ENCODE assay signal across 9 cellular contexts in genomic region chr6:109491207-109491938, GRCh38. TPM values are rescaled to one million over a fixed set of nuclear protein-coding genes. Genes with fewer than 3 reads are reported as not detected.
DNase-seq lines count a peak whose midpoint lies in the region; ATAC-seq and TF ChIP-seq lines count a peak whose summit lies in the region.
"Had no signal": no experiment of that assay in that cellular context is flagged by ENCODE, and none has a peak within 500 bp of the region (broad histone marks: within the 10 kb centered on the region; RNA-seq: fewer than 3 reads in every experiment).

No MANE protein-coding gene starts in this region.

- H3K4me2 ChIP-seq in GM23248 (ENCODE audit: unreplicated experiment) = no peak overlapping the region

- H3K27me3 Mint-ChIP-seq in CD4-positive, alpha-beta T cell = no peaks in the 10 kb centered on the region
- peaks cover 4% of the 10 kb centered on the region for H3K27me3 Mint-ChIP-seq in endodermal cell (ENCODE audit: insufficient read depth)

- no peaks in the 10 kb centered on the region for H3F3A ChIP-seq in GM23248 (ENCODE audit: insufficient read depth)

- CTCF ChIA-PET in CD4-positive, alpha-beta T cell (lab: Charles Lee) = interaction anchor here (0.6 to 1.8 kb wide), 6 partner anchors 18 to 548 kb away, joined by 3 to 5 read pairs (median 3); partner anchors contain the start of genes PPIL6 and SMPD2

- H3K36me3 ChIP-seq in GM23248 (ENCODE audit: low read depth) = no peaks in the 10 kb centered on the region
- no peaks in the 10 kb centered on the region for H3K36me3 ChIP-seq in SK-N-MC (ENCODE audit: insufficient read depth, low read length)
- no peaks in the 10 kb centered on the region for H3K36me3 ChIP-seq in endodermal cell (ENCODE audit: control insufficient read depth, insufficient read depth, low read length)
- no peaks in the 10 kb centered on the region for H3K36me3 ChIP-seq in heart left ventricle

- H3K27ac ChIP-seq in CD4-positive, alpha-beta T cell (ENCODE audit: low read depth, low read length) = no peak overlapping the region
- H3K27ac ChIP-seq in GM23248 (no peak overlapping the region), SK-N-MC (peak overlapping the region; percentile 29; the same call in 1 of the 2 replicates), endodermal cell (ENCODE audit: low read depth, low read length) (no peak overlapping the region), heart left ventricle (no peak overlapping the region)

- no peaks in the 10 kb centered on the region for H4K20me1 ChIP-seq in GM23248 (ENCODE audit: insufficient read depth)

- H3K27ac Mint-ChIP-seq in CD4-positive, alpha-beta T cell = peak overlapping the region; percentile 38
- no peak overlapping the region for H3K27ac Mint-ChIP-seq in endodermal cell
- H3K27ac Mint-ChIP-seq: dendritic cell treated with granulocyte-macrophage colony-stimulating factor and Interleukin-4, amounts not matched to agents 40 ng/mL and 50 ng/mL, for 4 days had no signal

- H3K4me1 ChIP-seq in GM23248 (ENCODE audit: insufficient read depth) = no peaks in the 10 kb centered on the region
- H3K4me1 ChIP-seq in endodermal cell (ENCODE audit: control insufficient read depth, insufficient read depth, low read length) = no peaks in the 10 kb centered on the region
- H3K4me1 ChIP-seq in heart left ventricle = no peaks in the 10 kb centered on the region

- H3K79me2 ChIP-seq in GM23248 (ENCODE audit: insufficient read depth) = no peaks in the 10 kb centered on the region

- ATAC-seq in CD4-positive, alpha-beta T cell (ENCODE audit: poor library complexity) = peak; percentile 98
- no peak for ATAC-seq in GM18870 (IDR thresholded peaks at IDR 0.05; ENCODE audit: unreplicated experiment)
- ATAC-seq in heart left ventricle = no peak

- H3K9me2 ChIP-seq in GM23248 (ENCODE audit: insufficient read depth) = peaks cover 3% of the 10 kb centered on the region; the same call in 1 of the 2 replicates

- no peaks in the 10 kb centered on the region for H3K9me3 ChIP-seq in CD4-positive, alpha-beta T cell (ENCODE audit: control insufficient read depth, low read length)
- H3K9me3 ChIP-seq in GM23248 (ENCODE audit: low read depth) (no peaks in the 10 kb centered on the region), SK-N-MC (ENCODE audit: low read depth, low read length) (no peaks in the 10 kb centered on the region), endodermal cell (ENCODE audit: control insufficient read depth, low read length) (no peaks in the 10 kb centered on the region), heart left ventricle (no peaks in the 10 kb centered on the region)

- H3K9ac ChIP-seq in GM23248 (no peak overlapping the region), SK-N-MC (ENCODE audit: insufficient read length) (no peak overlapping the region), endodermal cell (ENCODE audit: extremely low read depth, low read length, poor library complexity, severe bottlenecking) (no peak overlapping the region)

- no peak for DNase-seq in CD4-positive, alpha-beta T cell
- peak; percentile 26 for DNase-seq in GM23248
- DNase-seq in SK-N-MC (ENCODE audit: low read depth, low spot score) = no peak
- DNase-seq in iris pigment epithelial cell (ENCODE audit: low read depth) = peak; percentile 35
- no peak for DNase-seq in endodermal cell
- DNase-seq in heart left ventricle = no peak
- no peak for DNase-seq in T1000 (lab: John Stamatoyannopoulos, UW)

- peaks cover 17% of the 10 kb centered on the region for H3K4me1 Mint-ChIP-seq in CD4-positive, alpha-beta T cell (ENCODE audit: low read depth)
- peaks cover 23% of the 10 kb centered on the region for H3K4me1 Mint-ChIP-seq in endodermal cell

- no peak overlapping the region for H2AFZ ChIP-seq in GM23248

- no peaks in the 10 kb centered on the region for H3K36me3 Mint-ChIP-seq in CD4-positive, alpha-beta T cell (ENCODE audit: low read depth)
- H3K36me3 Mint-ChIP-seq in endodermal cell (ENCODE audit: low read depth) = no peaks in the 10 kb centered on the region

- H3K4me3 Mint-ChIP-seq in CD4-positive, alpha-beta T cell = peak overlapping the region; percentile 22
- H3K4me3 Mint-ChIP-seq in endodermal cell = no peak overlapping the region
- H3K4me3 Mint-ChIP-seq: dendritic cell treated with granulocyte-macrophage colony-stimulating factor and Interleukin-4, amounts not matched to agents 40 ng/mL and 50 ng/mL, for 4 days had no signal

- 35 to 41% methylated on average over 5 of the region's 5 CpGs for WGBS in GM23248 (ENCODE audit: low coverage in 1 of 2, low lambda C conversion rate in 2 of 2, missing lambda C conversion rate in 2 of 2), 2 experiments
- WGBS in endodermal cell (ENCODE audit: insufficient coverage in 1 of 2, insufficient read length in 1 of 2), 2 experiments = 75 to 82% methylated on average over 1 to 4 of the region's 5 CpGs
- 56 to 74% (median 64%) methylated on average over 5 of the region's 5 CpGs for WGBS in heart left ventricle, 4 donors

- intact Hi-C loops in CD4-positive, alpha-beta T cell (cut with DNase I, micrococcal nuclease) = no loop called here
- intact Hi-C loops in heart left ventricle (cut with DNase I) = no loop called here

- POLR2A ChIA-PET in CD4-positive, alpha-beta T cell (lab: Charles Lee) = interaction anchor here (0.7 to 2.0 kb wide), 10 partner anchors 9 to 397 kb away, joined by 3 to 18 read pairs (median 5); partner anchors contain the start of genes CD164, MICAL1, SESN1 and ZBTB24

- no peak for TF ChIP-seq CTCF in CD4-positive, alpha-beta T cell (IDR thresholded peaks at IDR 0.05)
- TF ChIP-seq CTCF in endodermal cell (conservative IDR thresholded peaks at IDR 0.05) (no peak), heart left ventricle (IDR thresholded peaks at IDR 0.05) (no peak)

- no peaks in the 10 kb centered on the region for H3K27me3 ChIP-seq in CD4-positive, alpha-beta T cell (ENCODE audit: control insufficient read depth, insufficient read depth, low read length)
- no peaks in the 10 kb centered on the region for H3K27me3 ChIP-seq in GM23248 (replicated peaks; ENCODE audit: insufficient read depth)
- no peaks in the 10 kb centered on the region for H3K27me3 ChIP-seq in endodermal cell (ENCODE audit: control insufficient read depth, insufficient read depth, low read length, poor library complexity, severe bottlenecking)
- H3K27me3 ChIP-seq in heart left ventricle = no peaks in the 10 kb centered on the region

- in situ Hi-C loops in GM23248 (cut with MboI) = no loop called here

- no peaks in the 10 kb centered on the region for H3K9me3 Mint-ChIP-seq in CD4-positive, alpha-beta T cell
- H3K9me3 Mint-ChIP-seq in endodermal cell = no peaks in the 10 kb centered on the region
- H3K9me3 Mint-ChIP-seq: dendritic cell treated with granulocyte-macrophage colony-stimulating factor and Interleukin-4, amounts not matched to agents 40 ng/mL and 50 ng/mL, for 4 days had no signal

- no peak for TF ChIP-seq POLR2A in heart left ventricle (IDR thresholded peaks at IDR 0.05)

- H3K4me3 ChIP-seq in GM23248 = no peak overlapping the region
- H3K4me3 ChIP-seq in SK-N-MC = peak overlapping the region; percentile 12; the same call in 1 of the 2 replicates
- H3K4me3 ChIP-seq in endodermal cell (ENCODE audit: low read length) = no peak overlapping the region
- no peak overlapping the region for H3K4me3 ChIP-seq in heart left ventricle

RNA-seq across cellular contexts. Expression of gene ZBTB24, which starts 8.4 kb away (rescaled TPM):
- total RNA-seq in CD4-positive, alpha-beta T cell = 10 to 100 TPM; 10.4 to 10.5 TPM
- 6.8 and 7.6 TPM in 2 replicates for total RNA-seq in GM23248 (2014; rRNA removed; shearing (Covaris generic))
- 3.3 and 4.0 TPM in 2 replicates for polyA plus RNA-seq in GM23248 (2016; fragmentation: Nextera tagmentation; extraction: Ambion mirVana)
- total RNA-seq in endodermal cell = 1 to 10 TPM; 9.2 to 9.8 TPM
- polyA plus RNA-seq in endodermal cell (2013, experiment 1 of 2) = 8.4 TPM
- polyA plus RNA-seq in endodermal cell (2013, experiment 2 of 2) = 7.1 TPM
- 1 to 10 TPM; 2.4 to 4.8 (median 3.1) TPM for total RNA-seq in heart left ventricle
- polyA plus RNA-seq in heart left ventricle = 1 to 10 TPM; 1.9 to 2.1 TPM

RNA-seq across cellular contexts. Expression of gene MICAL1, which starts 35.8 kb away (rescaled TPM):
- total RNA-seq in CD4-positive, alpha-beta T cell = 100 to 1,000 TPM; 106 to 107 TPM
- total RNA-seq in GM23248 (2014; rRNA removed; shearing (Covaris generic)) = 57.8 and 60.6 TPM in 2 replicates
- polyA plus RNA-seq in GM23248 (2016; fragmentation: Nextera tagmentation; extraction: Ambion mirVana) (25.3 and 26.1 TPM in 2 replicates), heart left ventricle (10 to 100 TPM in 1 of 2 donors, 1 to 10 TPM in 1; 8.4 to 10.2 TPM)
- total RNA-seq in endodermal cell (10 to 100 TPM; 10.4 to 22.8 TPM), heart left ventricle (10 to 100 TPM in 2 of 9 donors, 1 to 10 TPM in 7; 4.5 to 21.9 (median 5.5) TPM)
- 83.8 TPM for polyA plus RNA-seq in endodermal cell (2013, experiment 1 of 2)
- 66.8 TPM for polyA plus RNA-seq in endodermal cell (2013, experiment 2 of 2)

RNA-seq across cellular contexts. Expression of gene SMPD2, which starts 50.8 kb away (rescaled TPM):
- 10 to 100 TPM; 25.7 to 27.3 TPM for total RNA-seq in CD4-positive, alpha-beta T cell
- total RNA-seq in GM23248 (2014; rRNA removed; shearing (Covaris generic)) = 6.4 and 14.2 TPM in 2 replicates
- polyA plus RNA-seq in GM23248 (2016; fragmentation: Nextera tagmentation; extraction: Ambion mirVana) = 4.5 and 6.8 TPM in 2 replicates
- 10 to 100 TPM; 11.1 to 12.0 TPM for total RNA-seq in endodermal cell
- 9.3 TPM for polyA plus RNA-seq in endodermal cell (2013, experiment 1 of 2)
- 6.9 TPM for polyA plus RNA-seq in endodermal cell (2013, experiment 2 of 2)
- 1 to 10 TPM; 2.0 to 7.1 (median 4.1) TPM for total RNA-seq in heart left ventricle
- polyA plus RNA-seq in heart left ventricle = 1 to 10 TPM; 4.2 to 9.6 TPM

RNA-seq across cellular contexts. Expression of gene PPIL6, which starts 50.9 kb away (rescaled TPM):
- 1 to 10 TPM in 1 of 2 experiments, under 1 TPM in 1; 0.84 to 1.3 TPM for total RNA-seq in CD4-positive, alpha-beta T cell
- 3.5 and 3.7 TPM in 2 replicates for total RNA-seq in GM23248 (2014; rRNA removed; shearing (Covaris generic))
- polyA plus RNA-seq in GM23248 (2016; fragmentation: Nextera tagmentation; extraction: Ambion mirVana) (2.8 and 3.5 TPM in 2 replicates), heart left ventricle (1 to 10 TPM in 1 of 2 donors, under 1 TPM in 1; 0.42 to 4.1 TPM)
- total RNA-seq in endodermal cell (1 to 10 TPM; 2.2 to 2.9 TPM), heart left ventricle (1 to 10 TPM; 1.5 to 6.5 (median 3.4) TPM)
- polyA plus RNA-seq in endodermal cell (2013, experiment 1 of 2) = 3.6 TPM
- polyA plus RNA-seq in endodermal cell (2013, experiment 2 of 2) = 5.3 TPM

Comparison
In these comparisons a context has a peak if more than half of its experiments do, and no peak if none do; other contexts are left out.
1. DNase-seq: peak in GM23248 (single experiment) and iris pigment epithelial cell (single experiment); none in CD4-positive, alpha-beta T cell (0 of 10), SK-N-MC (single experiment), endodermal cell (single experiment), heart left ventricle (0 of 5) and T1000 (single experiment).